ENCODE assay signal across 11 cellular contexts in the genomic region with DNA sequence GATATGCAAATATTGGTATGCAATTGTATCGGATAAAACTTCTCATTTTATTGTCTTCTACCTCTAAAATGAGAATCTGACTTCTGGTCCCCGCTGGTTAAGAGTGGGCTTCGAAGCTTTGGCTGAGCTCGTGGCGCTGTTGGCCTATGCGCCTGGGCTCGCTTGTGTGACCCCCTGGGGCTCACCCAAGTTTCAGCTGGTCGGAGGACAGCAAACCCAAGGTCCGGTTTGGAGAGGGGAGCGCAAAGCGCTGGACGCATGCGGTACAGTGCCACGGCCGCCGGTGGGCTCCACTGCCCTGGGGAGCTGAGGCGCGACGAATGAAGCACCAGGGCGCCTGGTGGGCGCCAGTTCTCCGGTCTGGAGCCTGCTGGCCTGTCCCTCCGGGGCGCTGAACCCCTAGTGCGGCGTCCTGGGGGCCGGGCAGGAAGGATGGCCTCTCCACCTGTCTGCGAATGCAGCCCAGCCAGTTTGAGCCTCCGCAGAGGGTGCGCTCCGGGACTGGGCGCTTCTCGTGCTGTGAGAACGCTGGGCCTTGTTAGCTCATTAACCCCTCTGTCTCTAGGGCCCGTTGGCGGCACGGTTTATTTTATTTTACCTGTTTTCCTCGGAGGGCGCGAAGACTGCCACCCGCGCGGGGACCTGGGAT. TPM values are rescaled to one million over a fixed set of nuclear protein-coding genes. Genes with fewer than 3 reads are reported as not detected.
DNase-seq lines count a peak whose midpoint lies in the region; ATAC-seq and TF ChIP-seq lines count a peak whose summit lies in the region.
"Had no signal": no experiment of that assay in that cellular context is flagged by ENCODE, and none has a peak within 500 bp of the region (broad histone marks: within the 10 kb centered on the region; RNA-seq: fewer than 3 reads in every experiment).

No MANE protein-coding gene starts in this region.

- H3K9me3 ChIP-seq in mesenchymal stem cell (ENCODE audit: control insufficient read depth, low read length): no peaks in the 10 kb centered on the region
- H3K9me3 ChIP-seq in thyroid gland: no peaks in the 10 kb centered on the region
- H3K9me3 ChIP-seq in MM.1S (replicated peaks; ENCODE audit: insufficient read depth, low read length): no peaks in the 10 kb centered on the region
- H3K9me3 ChIP-seq: gastrocnemius medialis had no signal

- H3K79me1 ChIP-seq in mesenchymal stem cell (replicated peaks; ENCODE audit: low read length, poor library complexity, severe bottlenecking): peaks cover 4% of the 10 kb centered on the region

- TF ChIP-seq CTCF in thyroid gland (IDR thresholded peaks at IDR 0.05) (no peak), MM.1S (IDR thresholded peaks at IDR 0.05; ENCODE audit: low read length) (no peak)

- no peak overlapping the region for H3K27ac Mint-ChIP-seq in effector memory CD8-positive, alpha-beta T cell

- in situ Hi-C loops in KBM-7 (cut with MboI; ENCODE audit: low pct_unique_long_range_greater_than_20kb, low sequenced_read_pairs): no loop called here

- H2AFZ ChIP-seq in mesenchymal stem cell (ENCODE audit: low read depth, low read length) (no peak overlapping the region), MM.1S (ENCODE audit: low read length) (no peak overlapping the region)

- peak; percentile 53 for ATAC-seq in esophagus mucosa
- ATAC-seq in effector memory CD8-positive, alpha-beta T cell (replicated peaks): no peak
- ATAC-seq: gastrocnemius medialis had no signal

- intact Hi-C loops in thyroid gland (cut with DNase I): loop anchor here (10.0 kb wide), 1 partner anchor 250 kb away; no protein-coding TSS in a partner anchor

- H3K4me2 ChIP-seq in mesenchymal stem cell (ENCODE audit: low read length, poor library complexity, severe bottlenecking): peak overlapping the region; percentile 94
- no peak overlapping the region for H3K4me2 ChIP-seq in MM.1S (ENCODE audit: low read depth, low read length)

- DNase-seq in KBM-7 (peak; percentile 60), mesenchymal stem cell (peak; percentile 72), thyroid gland (no peak), NCI-H1048 (lab: John Stamatoyannopoulos, UW) (no peak), MM.1S (no peak), dermis blood vessel endothelial cell (no peak)
- DNase-seq in effector memory CD8-positive, alpha-beta T cell: no peak
- DNase-seq: gastrocnemius medialis, NCI-H2171 treated with DMSO at 0.1 percent for 48 hours had no signal

- H2BK15ac ChIP-seq in mesenchymal stem cell (ENCODE audit: low read depth, poor library complexity, severe bottlenecking): peak overlapping the region; percentile 96

- H3K4me3 Mint-ChIP-seq in effector memory CD8-positive, alpha-beta T cell: no peak overlapping the region

- H3K27ac ChIP-seq in mesenchymal stem cell (ENCODE audit: low read length, poor library complexity, severe bottlenecking) (no peak overlapping the region), thyroid gland (peak overlapping the region; percentile 59 to 73 (median 69)), MM.1S (ENCODE audit: low read length) (no peak overlapping the region)

- no peaks in the 10 kb centered on the region for H3K9me3 Mint-ChIP-seq in effector memory CD8-positive, alpha-beta T cell

- H2BK5ac ChIP-seq in mesenchymal stem cell (ENCODE audit: low read depth, low read length, poor library complexity, severe bottlenecking): no peak overlapping the region

- peak overlapping the region; percentile 89 to 99 for H3K4ac ChIP-seq in mesenchymal stem cell (ENCODE audit: low read depth in 1 of 2, low read length in 2 of 2)

- peaks cover 91% of the 10 kb centered on the region for H3K79me2 ChIP-seq in MM.1S (ENCODE audit: low read length)

- no peak for TF ChIP-seq POLR2A in thyroid gland (IDR thresholded peaks at IDR 0.05)

- H4K20me1 ChIP-seq in MM.1S (ENCODE audit: insufficient read depth, low read length): no peaks in the 10 kb centered on the region

- no peaks in the 10 kb centered on the region for H3K4me1 Mint-ChIP-seq in effector memory CD8-positive, alpha-beta T cell (ENCODE audit: low read depth in 2 of 2)

- H3K4me3 ChIP-seq in mesenchymal stem cell (ENCODE audit: insufficient read depth in 1 of 2, low read depth in 1 of 2, low read length in 2 of 2) (peak overlapping the region; percentile 46 to 72), thyroid gland (replicated peaks in 1 of 3) (peak overlapping the region in 2 of 3 donors; percentile 13 to 26), MM.1S (ENCODE audit: low read length) (no peak overlapping the region)

- peaks cover 6 to 13% of the 10 kb centered on the region in 2 experiments for H3K36me3 ChIP-seq in mesenchymal stem cell (ENCODE audit: control insufficient read depth in 1 of 2, insufficient read depth in 2 of 2, low read depth in 1 of 2, low read length in 2 of 2)
- H3K36me3 ChIP-seq in thyroid gland: no peaks in the 10 kb centered on the region
- 0 out of 2 replicates have a peak, but pooled peaks cover 5% of the 10 kb centered on the region for H3K36me3 ChIP-seq in MM.1S (replicated peaks; ENCODE audit: insufficient read depth, low read length)

- H3K23ac ChIP-seq in mesenchymal stem cell (ENCODE audit: low read length in 2 of 2): peak overlapping the region; percentile 90 to 97

- WGBS in mesenchymal stem cell: 13% methylated on average over 43 of the region's 43 CpGs
- WGBS in thyroid gland, 2 donors: 15 to 18% methylated on average over 22 to 26 of the region's 43 CpGs

- peak overlapping the region; percentile 90 for H4K8ac ChIP-seq in mesenchymal stem cell (ENCODE audit: low read length)

- peak overlapping the region; percentile 96 for H2BK120ac ChIP-seq in mesenchymal stem cell (ENCODE audit: low read depth, low read length)

- no peaks in the 10 kb centered on the region for H3K9me2 ChIP-seq in MM.1S (replicated peaks; ENCODE audit: insufficient read depth, low read length)

- H2AK5ac ChIP-seq in mesenchymal stem cell (ENCODE audit: low read length, severe bottlenecking): no peak overlapping the region

- peak overlapping the region; percentile 12 to 74 for H3K14ac ChIP-seq in mesenchymal stem cell (ENCODE audit: low read length in 2 of 2)

- H3K9ac ChIP-seq in mesenchymal stem cell (ENCODE audit: low read length) (peak overlapping the region; percentile 99), MM.1S (ENCODE audit: low read length) (no peak overlapping the region)

- H3K18ac ChIP-seq in mesenchymal stem cell (ENCODE audit: low read depth in 1 of 2, low read length in 2 of 2): peak overlapping the region; percentile 60 to 94

- H3K4me1 ChIP-seq in mesenchymal stem cell (ENCODE audit: control insufficient read depth, insufficient read depth, low read depth, low read length) (peaks cover 19% of the 10 kb centered on the region), thyroid gland (peaks cover 0 to 13% of the 10 kb centered on the region in 2 donors), MM.1S (ENCODE audit: low read length) (no peaks in the 10 kb centered on the region)
- H3K4me1 ChIP-seq: gastrocnemius medialis had no signal

- peak overlapping the region; percentile 98 for H4K91ac ChIP-seq in mesenchymal stem cell (ENCODE audit: low read length)

- no peaks in the 10 kb centered on the region for H3K36me3 Mint-ChIP-seq in effector memory CD8-positive, alpha-beta T cell (ENCODE audit: insufficient read depth)

- peaks cover 15 to 39% of the 10 kb centered on the region in 2 donors for H3K27me3 Mint-ChIP-seq in effector memory CD8-positive, alpha-beta T cell

- H3F3A ChIP-seq in MM.1S (ENCODE audit: insufficient read depth, low read length): no peaks in the 10 kb centered on the region

- peak overlapping the region; percentile 65 to 69 for H2BK12ac ChIP-seq in mesenchymal stem cell (ENCODE audit: low read length in 2 of 2)

- H3K27me3 ChIP-seq in mesenchymal stem cell (ENCODE audit: control insufficient read depth in 1 of 2, insufficient read depth in 1 of 2, low read length in 2 of 2): peaks cover 0 to 10% of the 10 kb centered on the region in 2 experiments
- no peaks in the 10 kb centered on the region for H3K27me3 ChIP-seq in thyroid gland
- H3K27me3 ChIP-seq in MM.1S (replicated peaks; ENCODE audit: insufficient read depth, low read length): no peaks in the 10 kb centered on the region
- H3K27me3 ChIP-seq: gastrocnemius medialis had no signal

RNA-seq across cellular contexts. Expression of gene MEIS1, which starts 10.3 kb away (rescaled TPM):
- total RNA-seq in esophagus mucosa: 31.8 TPM
- 24.4 TPM for polyA plus RNA-seq in mesenchymal stem cell (2013, experiment 1 of 2)
- polyA plus RNA-seq in mesenchymal stem cell (2013, experiment 2 of 2): 23.5 TPM
- total RNA-seq in thyroid gland: 10 to 100 TPM in 2 of 4 donors, 1 to 10 TPM in 2; 6.8 to 11.8 (median 9.4) TPM
- 1.3 and 3.4 TPM in 2 replicates for total RNA-seq in dermis blood vessel endothelial cell
- total RNA-seq: T-helper 2 cell treated with Interferon-gamma antibody and Interleukin-4, amounts not matched to agents 100 ng/mL and 5 ng/mL, for 36 hours had no signal

Comparison
In these comparisons a context has a peak if more than half of its experiments do, and no peak if none do; other contexts are left out.
1. DNase-seq: peak in KBM-7 (single experiment) and mesenchymal stem cell (single experiment); none in thyroid gland (0 of 2), NCI-H1048 (single experiment), MM.1S (single experiment), dermis blood vessel endothelial cell (single experiment) and effector memory CD8-positive, alpha-beta T cell (0 of 3).
2. H3K27ac ChIP-seq: peak in thyroid gland (3 of 3); none in mesenchymal stem cell (single experiment) and MM.1S (single experiment).